In genomic region chr5:140633081-140633471, GRCh38 we compare ENCODE assay signal across 8 cellular contexts. TPM values are rescaled to one million over a fixed set of nuclear protein-coding genes. Genes with fewer than 3 reads are reported as not detected.
DNase-seq lines count a peak whose midpoint lies in the region; ATAC-seq and TF ChIP-seq lines count a peak whose summit lies in the region.

Gene CD14, minus strand, starts transcription at chr5:140633175. Its CDS starts 104 bp downstream, at chr5:140633071.

- H3K4me3 ChIP-seq in foreskin fibroblast (ENCODE audit: low read depth in 1 of 2, low read length in 2 of 2) (peak within 1 kb of the TSS; percentile 40 to 59), parathyroid adenoma (ENCODE audit: low read depth, low read length) (peak within 1 kb of the TSS; percentile 63)

- H3K4me1 Mint-ChIP-seq in Calu3 (ENCODE audit: low read depth, unreplicated experiment) (peaks cover 30% of the 10 kb centered on the region), activated B cell treated with CpG ODN at 0.5 μM for 24 hours (peaks cover 33% of the 10 kb centered on the region)

- H3K4me2 ChIP-seq in parathyroid adenoma (ENCODE audit: low read length), result peak within 1 kb of the TSS; percentile 88

- H3K27me3 Mint-ChIP-seq in Calu3 (ENCODE audit: unreplicated experiment), result peaks cover 14% of the 10 kb centered on the region
- H3K27me3 Mint-ChIP-seq in activated B cell treated with CpG ODN at 0.5 μM for 24 hours, result peaks cover 13% of the 10 kb centered on the region

- H2AFZ ChIP-seq in parathyroid adenoma, result peak within 1 kb of the TSS; percentile 94

- H3K4me1 ChIP-seq in parathyroid adenoma, result no peaks in the 10 kb centered on the region

- H3K9ac ChIP-seq in parathyroid adenoma, result no peak within 1 kb of the TSS

- H3K9me3 Mint-ChIP-seq in Calu3 (ENCODE audit: low read depth, unreplicated experiment) (peaks cover 3% of the 10 kb centered on the region), activated B cell treated with CpG ODN at 0.5 μM for 24 hours (no peaks in the 10 kb centered on the region)

- H3K4me3 Mint-ChIP-seq in Calu3 (ENCODE audit: low read depth, unreplicated experiment) (peak within 1 kb of the TSS; percentile 81), activated B cell treated with CpG ODN at 0.5 μM for 24 hours (peak within 1 kb of the TSS; percentile 87)

- H3K79me2 ChIP-seq in parathyroid adenoma, result no peaks in the 10 kb centered on the region

- H3K27ac Mint-ChIP-seq in Calu3 (ENCODE audit: unreplicated experiment) (peak within 1 kb of the TSS; percentile 39), activated B cell treated with CpG ODN at 0.5 μM for 24 hours (no peak within 1 kb of the TSS)

- H3K27ac ChIP-seq in parathyroid adenoma, result peak within 1 kb of the TSS; percentile 75

- TF ChIP-seq CTCF in Calu3 (IDR thresholded peaks at IDR 0.05; ENCODE audit: unreplicated experiment) (no peak), activated B cell treated with CpG ODN at 0.5 μM for 24 hours (IDR thresholded peaks at IDR 0.05) (no peak), foreskin fibroblast (IDR thresholded peaks at IDR 0.05; ENCODE audit: low read depth, low read length) (no peak), parathyroid adenoma (IDR thresholded peaks at IDR 0.05) (no peak)

- POLR2A ChIA-PET in activated B cell treated with CpG ODN at 0.5 μM for 24 hours (lab: Charles Lee), result interaction anchor here (1.1 to 1.4 kb wide), 2 partner anchors 58 to 231 kb away, joined by 3 to 7 read pairs; partner anchors contain the start of genes ANKHD1, HARS1 and HARS2

- no TSS peak for BruUV-seq in Calu3 (replicated peaks; lab: Mats Ljungman, UMichigan)

- H3K36me3 Mint-ChIP-seq in Calu3 (ENCODE audit: insufficient read depth, unreplicated experiment) (peaks cover 18% of the 10 kb centered on the region), activated B cell treated with CpG ODN at 0.5 μM for 24 hours (ENCODE audit: low read depth) (no peaks in the 10 kb centered on the region)

- DNase-seq in Calu3 (peak; percentile 66), activated B cell treated with CpG ODN at 0.5 μM for 24 hours (no peak), foreskin fibroblast (peak; percentile 51 to 84), NCI-H2107 treated with DMSO at 0.1 percent for 48 hours (lab: John Stamatoyannopoulos, UW; ENCODE audit: unreplicated experiment) (no peak), NCI-H1436 treated with DMSO at 0.1 percent for 48 hours (lab: John Stamatoyannopoulos, UW) (no peak)

- no peaks in the 10 kb centered on the region for H3K36me3 ChIP-seq in parathyroid adenoma (ENCODE audit: control insufficient read depth, insufficient read depth, low read length)

- ATAC-seq in HG02759 (IDR thresholded peaks at IDR 0.05; ENCODE audit: unreplicated experiment), result peak; percentile 10
- no peak for ATAC-seq in activated B cell treated with CpG ODN at 0.5 μM for 24 hours (ENCODE audit: low read depth)
- no peak for ATAC-seq in GM18873 (IDR thresholded peaks at IDR 0.05; ENCODE audit: low FRiP score, unreplicated experiment)

- H3K9me3 ChIP-seq in parathyroid adenoma (ENCODE audit: control insufficient read depth, low read length), result no peaks in the 10 kb centered on the region

- intact Hi-C loops in Calu3 (cut with micrococcal nuclease; ENCODE audit: unreplicated experiment), result loop anchor here (2.0 to 10.0 kb wide), 2 partner anchors 228 to 260 kb away; partner anchors contain the start of gene ANKHD1
- intact Hi-C loops in activated B cell treated with CpG ODN at 0.5 μM for 24 hours (cut with micrococcal nuclease), result loop anchor here (2.0 kb wide), 1 partner anchor 14 kb away; the partner anchor contains the start of genes IK and NDUFA2

- CTCF ChIA-PET in Calu3 (lab: Charles Lee) (interaction anchor here (1.0 to 2.0 kb wide), 5 partner anchors 14 to 85 kb away, joined by 3 to 8 read pairs (median 7); partner anchors contain the start of genes EIF4EBP3, IK, NDUFA2 and SRA1), activated B cell treated with CpG ODN at 0.5 μM for 24 hours (lab: Charles Lee) (interaction anchor here (0.6 kb wide), 1 partner anchor 229 kb away, joined by 3 read pairs; no protein-coding TSS in a partner anchor)

- H3K27me3 ChIP-seq in parathyroid adenoma (ENCODE audit: control insufficient read depth, insufficient read depth, low read length), result no peaks in the 10 kb centered on the region

RNA-seq across cellular contexts. Expression of gene CD14, which starts in this region (rescaled TPM):
- total RNA-seq in Calu3 (2022) (0.73 and 1.1 TPM in 2 replicates), activated B cell treated with CpG ODN at 0.5 μM for 24 hours (0.54 and 1.2 TPM in 2 replicates)

Comparison
In these comparisons a context has a peak if more than half of its experiments do, and no peak if none do; other contexts are left out.
1. DNase-seq: peak in Calu3 (single experiment) and foreskin fibroblast (2 of 2); none in activated B cell treated with CpG ODN at 0.5 μM for 24 hours (single experiment), NCI-H2107 treated with DMSO at 0.1 percent for 48 hours (single experiment) and NCI-H1436 treated with DMSO at 0.1 percent for 48 hours (single experiment).